ENCODE assay signal across 25 cellular contexts in genomic region chr7:141634065-141634464, GRCh38.
"Had no signal": no experiment of that assay in that cellular context is flagged by ENCODE, and none has a peak within 500 bp of the region (broad histone marks: within the 10 kb centered on the region; RNA-seq: fewer than 3 reads in every experiment).

No MANE protein-coding gene starts in this region.

- H3K4me1 ChIP-seq: lower lobe of right lung, parathyroid adenoma, psoas muscle, right lobe of liver, stomach, testis, thyroid gland, transverse colon, upper lobe of left lung had no signal

- H3K36me3 ChIP-seq: neutrophil, right lobe of liver, thyroid gland, transverse colon had no signal

- H3K27ac Mint-ChIP-seq: naive thymus-derived CD8-positive, alpha-beta T cell; nephron; stimulated activated naive B cell treated with anti-CD40 and anti-IgM and Interleukin-4, amounts not matched to agents 10 μg/mL and 1 μg/mL and 100 μg/mL, for 72 hours had no signal

- H3K4me1 Mint-ChIP-seq: nephron; neural crest cell; stimulated activated naive B cell treated with anti-CD40 and anti-IgM and Interleukin-4, amounts not matched to agents 10 μg/mL and 1 μg/mL and 100 μg/mL, for 72 hours had no signal

- H3K27ac ChIP-seq: lower lobe of right lung, neutrophil, parathyroid adenoma, psoas muscle, right lobe of liver, stomach, testis, thyroid gland, transverse colon, upper lobe of left lung had no signal

- H3K9ac ChIP-seq: parathyroid adenoma had no signal

- H3K9me3 Mint-ChIP-seq: immature natural killer cell; naive thymus-derived CD8-positive, alpha-beta T cell; nephron; neural crest cell; stimulated activated naive B cell treated with anti-CD40 and anti-IgM and Interleukin-4, amounts not matched to agents 10 μg/mL and 1 μg/mL and 100 μg/mL, for 72 hours had no signal

- H3K27me3 Mint-ChIP-seq: naive thymus-derived CD8-positive, alpha-beta T cell; stimulated activated naive B cell treated with anti-CD40 and anti-IgM and Interleukin-4, amounts not matched to agents 10 μg/mL and 1 μg/mL and 100 μg/mL, for 72 hours had no signal

- H3K27me3 ChIP-seq: neutrophil, right lobe of liver, stomach, testis, thyroid gland, transverse colon, upper lobe of left lung had no signal

- H3K79me2 ChIP-seq: parathyroid adenoma had no signal

- H3K4me3 Mint-ChIP-seq: immature natural killer cell; naive thymus-derived CD8-positive, alpha-beta T cell; nephron; neural crest cell; stimulated activated naive B cell treated with anti-CD40 and anti-IgM and Interleukin-4, amounts not matched to agents 10 μg/mL and 1 μg/mL and 100 μg/mL, for 72 hours had no signal

- H2AFZ ChIP-seq: parathyroid adenoma had no signal

- DNase-seq: hypothalamus; immature natural killer cell; kidney; lower lobe of right lung; mammary epithelial cell; mesenchymal stem cell; naive thymus-derived CD8-positive, alpha-beta T cell; occipital lobe; psoas muscle; right lobe of liver; stimulated activated CD4-positive, alpha-beta T cell treated with anti-CD3 and anti-CD28 coated beads, Interleukin-12 subunit alpha, Interleukin-12 subunit beta, amount 100 ng/mL, for 4 hours; stimulated activated CD4-positive, alpha-beta T cell treated with anti-CD3 and anti-CD28 coated beads, Interleukin-15, amount 100 ng/mL, for 24 hours; stimulated activated CD4-positive, alpha-beta T cell treated with anti-CD3 and anti-CD28 coated beads, Interleukin-2, amount 100 ng/mL, for 24 hours; stimulated activated CD4-positive, alpha-beta T cell treated with anti-CD3 and anti-CD28 coated beads, Interleukin-4, amount 100 ng/mL, for 1 hour; stimulated activated naive B cell treated with anti-CD40 and anti-IgM and Interleukin-4, amounts not matched to agents 10 μg/mL and 1 μg/mL and 100 μg/mL, for 72 hours; stimulated activated naive CD8-positive, alpha-beta T cell treated with anti-CD3 and anti-CD28 coated beads, Interleukin-15, Interleukin-2, amounts not matched to agents 100 U/mL and 50 U/mL, for 24 hours; stomach; testis; thyroid gland; transverse colon; upper lobe of left lung had no signal

- H3K4me3 ChIP-seq: lower lobe of right lung, psoas muscle, right lobe of liver, stomach, testis, thyroid gland, transverse colon, upper lobe of left lung had no signal

- ATAC-seq: lower lobe of right lung; naive thymus-derived CD8-positive, alpha-beta T cell; right lobe of liver; stimulated activated naive B cell treated with anti-CD40 and anti-IgM and Interleukin-4, amounts not matched to agents 10 μg/mL and 1 μg/mL and 100 μg/mL, for 72 hours; stimulated activated naive CD8-positive, alpha-beta T cell treated with anti-CD3 and anti-CD28 coated beads, Interleukin-15, Interleukin-2, amounts not matched to agents 100 U/mL and 50 U/mL, for 24 hours had no signal

- H3K9me3 ChIP-seq: lower lobe of right lung, neutrophil, psoas muscle, right lobe of liver, stomach, testis, thyroid gland, transverse colon, upper lobe of left lung had no signal
